9 cellular contexts compared by ENCODE assay signal in the genomic region with DNA sequence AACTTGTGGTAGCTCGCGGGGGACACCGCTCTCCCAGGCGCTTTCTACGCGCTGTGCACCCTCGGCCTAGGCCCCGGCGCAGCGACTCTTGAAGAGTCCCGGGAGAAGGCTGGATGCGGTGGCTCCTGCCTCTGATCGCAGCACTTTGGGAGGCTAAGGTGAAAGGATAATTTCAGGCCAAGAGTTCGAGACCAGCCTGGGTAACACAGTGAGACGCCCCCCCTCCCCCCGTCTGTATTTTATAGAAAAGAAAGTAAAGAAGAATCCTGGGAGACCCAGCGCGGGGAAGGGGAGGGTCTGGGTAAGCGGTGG. TPM values are rescaled to one million over a fixed set of nuclear protein-coding genes. Genes with fewer than 3 reads are reported as not detected.
DNase-seq lines count a peak whose midpoint lies in the region; ATAC-seq and TF ChIP-seq lines count a peak whose summit lies in the region.
"Had no signal": no experiment of that assay in that cellular context is flagged by ENCODE, and none has a peak within 500 bp of the region (broad histone marks: within the 10 kb centered on the region; RNA-seq: fewer than 3 reads in every experiment).

No MANE protein-coding gene starts in this region.

- no peak for ATAC-seq in natural killer cell treated with Interleukin-12 subunit alpha and Interleukin-12 subunit beta and Interleukin-15 and Interleukin-18, amount 100 ng/mL, for 72 hours

- H3K27me3 ChIP-seq in effector memory CD4-positive, alpha-beta T cell (replicated peaks; ENCODE audit: control insufficient read depth, insufficient read depth, low read length, poor library complexity, severe bottlenecking): peaks cover 6% of the 10 kb centered on the region

- no peaks in the 10 kb centered on the region for H3K9me3 ChIP-seq in effector memory CD4-positive, alpha-beta T cell (ENCODE audit: control insufficient read depth, low read length)

- no peaks in the 10 kb centered on the region for H3K36me3 Mint-ChIP-seq in natural killer cell treated with Interleukin-12 subunit alpha and Interleukin-12 subunit beta and Interleukin-15 and Interleukin-18, amount 100 ng/mL, for 72 hours

- peak overlapping the region; percentile 63 for H3K4me3 Mint-ChIP-seq in natural killer cell treated with Interleukin-12 subunit alpha and Interleukin-12 subunit beta and Interleukin-15 and Interleukin-18, amount 100 ng/mL, for 72 hours

- no peak for DNase-seq in AG10803 (ENCODE audit: low read depth)
- peak; percentile 18 for DNase-seq in NCI-H2171 (lab: John Stamatoyannopoulos, UW)
- DNase-seq in effector memory CD4-positive, alpha-beta T cell: no peak
- no peak for DNase-seq in natural killer cell treated with Interleukin-12 subunit alpha and Interleukin-12 subunit beta and Interleukin-15 and Interleukin-18, amount 100 ng/mL, for 72 hours (ENCODE audit: low spot score)
- DNase-seq in DMS79 treated with DMSO at 0.1 percent for 48 hours (lab: John Stamatoyannopoulos, UW): no peak
- DNase-seq in NOMO-1 treated with DMSO at 0.1 percent for 48 hours (lab: John Stamatoyannopoulos, UW; ENCODE audit: unreplicated experiment): no peak
- no peak for DNase-seq in ureter (ENCODE audit: low spot score)
- no peak for DNase-seq in HPDE6-E6E7 (ENCODE audit: extremely low spot score)
- DNase-seq: NCI-H2081 treated with DMSO at 0.1 percent for 48 hours had no signal

- peak overlapping the region; percentile 50 for H3K4me3 ChIP-seq in AG10803 (ENCODE audit: low read length)
- peak overlapping the region; percentile 58 for H3K4me3 ChIP-seq in effector memory CD4-positive, alpha-beta T cell (ENCODE audit: insufficient read depth, low read depth, low read length, poor library complexity, severe bottlenecking)

- no peak overlapping the region for H3K27ac Mint-ChIP-seq in natural killer cell treated with Interleukin-12 subunit alpha and Interleukin-12 subunit beta and Interleukin-15 and Interleukin-18, amount 100 ng/mL, for 72 hours

- H3K4me1 Mint-ChIP-seq in natural killer cell treated with Interleukin-12 subunit alpha and Interleukin-12 subunit beta and Interleukin-15 and Interleukin-18, amount 100 ng/mL, for 72 hours (ENCODE audit: low read depth in 2 of 2): peaks cover 0 to 6% of the 10 kb centered on the region in 2 donors

- TF ChIP-seq CTCF in AG10803 (conservative IDR thresholded peaks at IDR 0.05; ENCODE audit: low read length): no peak

- no peaks in the 10 kb centered on the region for H3K9me3 Mint-ChIP-seq in natural killer cell treated with Interleukin-12 subunit alpha and Interleukin-12 subunit beta and Interleukin-15 and Interleukin-18, amount 100 ng/mL, for 72 hours

- H3K36me3 ChIP-seq in effector memory CD4-positive, alpha-beta T cell (ENCODE audit: control insufficient read depth, insufficient read depth, low read length): no peaks in the 10 kb centered on the region

- H3K4me1 ChIP-seq in effector memory CD4-positive, alpha-beta T cell (ENCODE audit: control insufficient read depth, insufficient read depth, low read length, poor library complexity, severe bottlenecking): peaks cover 9% of the 10 kb centered on the region

- H3K27ac ChIP-seq in effector memory CD4-positive, alpha-beta T cell (ENCODE audit: insufficient read depth, low read length, poor library complexity, severe bottlenecking): no peak overlapping the region

- peaks cover 27 to 39% of the 10 kb centered on the region in 2 donors for H3K27me3 Mint-ChIP-seq in natural killer cell treated with Interleukin-12 subunit alpha and Interleukin-12 subunit beta and Interleukin-15 and Interleukin-18, amount 100 ng/mL, for 72 hours

RNA-seq across cellular contexts. Expression of gene PLLP, which starts 0.4 kb away (rescaled TPM):
- under 1 TPM in 1 of 2 donors, not detected in 1; 0.67 TPM for total RNA-seq in natural killer cell treated with Interleukin-12 subunit alpha and Interleukin-12 subunit beta and Interleukin-15 and Interleukin-18, amount 100 ng/mL, for 72 hours
- 34.3 TPM for total RNA-seq in ureter

RNA-seq across cellular contexts. Expression of gene ARL2BP, which starts 39.8 kb away (rescaled TPM):
- 10 to 100 TPM; 28.3 to 32.3 TPM for total RNA-seq in natural killer cell treated with Interleukin-12 subunit alpha and Interleukin-12 subunit beta and Interleukin-15 and Interleukin-18, amount 100 ng/mL, for 72 hours
- 43.3 TPM for total RNA-seq in ureter

Comparison
In these comparisons a context has a peak if more than half of its experiments do, and no peak if none do; other contexts are left out.
1. RNA of gene PLLP, which starts 0.4 kb away (total RNA-seq): 34.3 TPM in ureter (single experiment); 0.67 TPM in natural killer cell treated with Interleukin-12 subunit alpha and Interleukin-12 subunit beta and Interleukin-15 and Interleukin-18, amount 100 ng/mL, for 72 hours; every median in the first group is over 10 times any median in the second.